ENCODE assay signal across 19 cellular contexts in the genomic region with DNA sequence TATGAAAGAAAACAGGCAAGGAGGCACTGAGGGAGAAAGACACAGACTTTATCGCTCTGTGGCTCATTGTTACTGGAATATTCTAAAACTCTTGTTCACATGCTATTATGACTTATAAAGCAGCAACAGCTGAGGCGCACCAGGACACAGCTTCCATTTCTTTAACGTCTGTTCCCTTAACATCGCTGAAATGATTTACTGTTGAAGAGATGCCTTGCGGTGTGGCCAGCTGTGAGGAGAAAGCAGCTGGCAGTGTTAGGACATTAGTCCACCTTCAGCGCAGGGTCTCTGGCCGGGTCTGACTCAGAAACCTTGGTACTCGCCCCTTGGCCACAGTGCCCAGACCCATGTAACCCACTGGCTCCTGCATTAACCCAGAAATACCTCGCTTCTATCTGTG. TPM values are rescaled to one million over a fixed set of nuclear protein-coding genes. Genes with fewer than 3 reads are reported as not detected.
DNase-seq lines count a peak whose midpoint lies in the region; ATAC-seq, FAIRE-seq and TF ChIP-seq lines count a peak whose summit lies in the region.
"Had no signal": no experiment of that assay in that cellular context is flagged by ENCODE, and none has a peak within 500 bp of the region (broad histone marks: within the 10 kb centered on the region; RNA-seq: fewer than 3 reads in every experiment).

No MANE protein-coding gene starts in this region.

- H3K4me3 Mint-ChIP-seq in CD14-positive monocyte: no peak overlapping the region
- no peak overlapping the region for H3K4me3 Mint-ChIP-seq in natural killer cell treated with Interleukin-12 subunit alpha and Interleukin-12 subunit beta and Interleukin-15 and Interleukin-18, amount 100 ng/mL, for 72 hours
- no peak overlapping the region for H3K4me3 Mint-ChIP-seq in endodermal cell

- FAIRE-seq in K562 (lab: Jason Lieb, UNC): no peak
- FAIRE-seq: GM12878 had no signal

- H3K9me3 ChIP-seq in Karpas-422 (ENCODE audit: low read length) (no peaks in the 10 kb centered on the region), K562 (replicated peaks; ENCODE audit: control insufficient read depth, insufficient read depth, low read depth, low read length) (peaks cover 7% of the 10 kb centered on the region), MM.1S (replicated peaks; ENCODE audit: insufficient read depth, low read length) (no peaks in the 10 kb centered on the region), gastrocnemius medialis (no peaks in the 10 kb centered on the region), endodermal cell (ENCODE audit: control insufficient read depth, low read length) (peaks cover 7% of the 10 kb centered on the region)
- H3K9me3 ChIP-seq: HAP-1 had no signal

- H3K4me3 ChIP-seq in Karpas-422 (ENCODE audit: low read length): no peak overlapping the region
- H3K4me3 ChIP-seq in K562: no peak overlapping the region
- no peak overlapping the region for H3K4me3 ChIP-seq in MM.1S (ENCODE audit: low read length)
- no peak overlapping the region for H3K4me3 ChIP-seq in gastrocnemius medialis
- H3K4me3 ChIP-seq in endodermal cell (ENCODE audit: low read length): no peak overlapping the region
- H3K4me3 ChIP-seq: GM12878, GM23248, HAP-1, PC-9, SJSA1 had no signal

- no peak overlapping the region for H3K27ac ChIP-seq in Karpas-422 (ENCODE audit: low read length)
- no peak overlapping the region for H3K27ac ChIP-seq in K562 (ENCODE audit: extremely low read depth, low read depth, low read length)
- H3K27ac ChIP-seq in MM.1S (ENCODE audit: low read length): no peak overlapping the region
- H3K27ac ChIP-seq in gastrocnemius medialis: no peak overlapping the region
- H3K27ac ChIP-seq in endodermal cell (ENCODE audit: low read depth, low read length): no peak overlapping the region
- H3K27ac ChIP-seq: C4-2B, GM23248, PC-9, SJSA1 had no signal

- H3K9me3 Mint-ChIP-seq in CD14-positive monocyte (peaks cover 0 to 8% (median 4%) of the 10 kb centered on the region in 7 donors), endodermal cell (peaks cover 11% of the 10 kb centered on the region)
- H3K9me3 Mint-ChIP-seq in natural killer cell treated with Interleukin-12 subunit alpha and Interleukin-12 subunit beta and Interleukin-15 and Interleukin-18, amount 100 ng/mL, for 72 hours: no peaks in the 10 kb centered on the region

- H3K27me3 ChIP-seq in Karpas-422 (ENCODE audit: low read length) (no peaks in the 10 kb centered on the region), K562 (ENCODE audit: control insufficient read depth in 2 of 2, insufficient read depth in 2 of 2, low read length in 2 of 2) (no peaks in the 10 kb centered on the region), MM.1S (replicated peaks; ENCODE audit: insufficient read depth, low read length) (no peaks in the 10 kb centered on the region), gastrocnemius medialis (no peaks in the 10 kb centered on the region), endodermal cell (ENCODE audit: control insufficient read depth, insufficient read depth, low read length, poor library complexity, severe bottlenecking) (no peaks in the 10 kb centered on the region)
- H3K27me3 ChIP-seq: SJSA1 had no signal

- no peaks in the 10 kb centered on the region for H3K9me2 ChIP-seq in Karpas-422 (replicated peaks; ENCODE audit: insufficient read depth, low read length)
- no peaks in the 10 kb centered on the region for H3K9me2 ChIP-seq in MM.1S (replicated peaks; ENCODE audit: insufficient read depth, low read length)

- H3K79me2 ChIP-seq in Karpas-422 (ENCODE audit: low read length) (0 out of 2 replicates have a peak, but pooled peaks cover under 1% of the 10 kb centered on the region), K562 (ENCODE audit: control insufficient read depth, insufficient read depth, low read length) (no peaks in the 10 kb centered on the region), MM.1S (ENCODE audit: low read length) (no peaks in the 10 kb centered on the region)

- no peak for TF ChIP-seq POLR2A in K562 (conservative IDR thresholded peaks at IDR 0.05)
- no peak for TF ChIP-seq POLR2A in gastrocnemius medialis (IDR thresholded peaks at IDR 0.05)

- no peaks in the 10 kb centered on the region for H4K20me1 ChIP-seq in Karpas-422 (ENCODE audit: insufficient read depth, low read depth, low read length)
- H4K20me1 ChIP-seq in K562 (replicated peaks; ENCODE audit: control insufficient read depth, insufficient read depth, low read length): no peaks in the 10 kb centered on the region
- no peaks in the 10 kb centered on the region for H4K20me1 ChIP-seq in MM.1S (ENCODE audit: insufficient read depth, low read length)

- H3K9me1 ChIP-seq in K562 (ENCODE audit: control insufficient read depth, insufficient read depth, low read length): no peaks in the 10 kb centered on the region

- no peak for TF ChIP-seq RAD21 in K562 (CRISPR knock-in tag; conservative IDR thresholded peaks at IDR 0.05 in 1 of 2, IDR thresholded peaks at IDR 0.05 in 1 of 2)

- no peak overlapping the region for H2AFZ ChIP-seq in Karpas-422 (ENCODE audit: low read length)
- no peak overlapping the region for H2AFZ ChIP-seq in K562 (ENCODE audit: low read depth, low read length)
- H2AFZ ChIP-seq in MM.1S (ENCODE audit: low read length): no peak overlapping the region
- H2AFZ ChIP-seq: GM23248, PC-9 had no signal

- H3K9ac ChIP-seq in Karpas-422 (ENCODE audit: low read length) (no peak overlapping the region), K562 (ENCODE audit: insufficient read depth in 1 of 2, low read depth in 2 of 2, low read length in 2 of 2) (no peak overlapping the region), MM.1S (ENCODE audit: low read length) (no peak overlapping the region), endodermal cell (ENCODE audit: extremely low read depth, low read length, poor library complexity, severe bottlenecking) (no peak overlapping the region)
- H3K9ac ChIP-seq: GM23248 had no signal

- TF ChIP-seq EP300 in K562 (IDR thresholded peaks at IDR 0.05; ENCODE audit: low read length): no peak

- CTCF ChIA-PET in K562 (lab: Yijun Ruan, JAX; ENCODE audit: low intra/inter-chr PET ratio): no interaction called here

- in situ Hi-C loops in K562 (cut with MboI) (no loop called here), gastrocnemius medialis (cut with MboI; ENCODE audit: low sequenced_read_pairs in 4 of 4) (no loop called here)

- peaks cover 8% of the 10 kb centered on the region; the same call in 1 of the 2 replicates for H3F3A ChIP-seq in MM.1S (ENCODE audit: insufficient read depth, low read length)

- H3K27me3 Mint-ChIP-seq in CD14-positive monocyte (ENCODE audit: low read depth in 3 of 3) (peaks cover 0 to 5% (median 0%) of the 10 kb centered on the region in 3 donors), endodermal cell (ENCODE audit: insufficient read depth) (peaks cover 11% of the 10 kb centered on the region)
- H3K27me3 Mint-ChIP-seq in natural killer cell treated with Interleukin-12 subunit alpha and Interleukin-12 subunit beta and Interleukin-15 and Interleukin-18, amount 100 ng/mL, for 72 hours: no peaks in the 10 kb centered on the region

- POLR2A ChIA-PET in K562 (lab: Yijun Ruan, JAX): interaction anchor here (1.2 to 1.9 kb wide), 3 partner anchors 10 to 23 kb away, joined by 3 to 6 read pairs (median 5); partner anchors contain the start of gene VAMP3

- peaks cover 40 to 49% of the 10 kb centered on the region in 2 donors for H3K36me3 Mint-ChIP-seq in CD14-positive monocyte
- H3K36me3 Mint-ChIP-seq in natural killer cell treated with Interleukin-12 subunit alpha and Interleukin-12 subunit beta and Interleukin-15 and Interleukin-18, amount 100 ng/mL, for 72 hours: no peaks in the 10 kb centered on the region
- peaks cover 60% of the 10 kb centered on the region for H3K36me3 Mint-ChIP-seq in endodermal cell (ENCODE audit: low read depth)

- DNase-seq in CD14-positive monocyte (ENCODE audit: low spot score): no peak
- DNase-seq in Karpas-422: peak; percentile 31
- DNase-seq in K562 (ENCODE audit: extremely low read depth in 1 of 4, low spot score in 3 of 4): no peak
- DNase-seq in natural killer cell treated with Interleukin-12 subunit alpha and Interleukin-12 subunit beta and Interleukin-15 and Interleukin-18, amount 100 ng/mL, for 72 hours (ENCODE audit: low spot score): no peak
- DNase-seq in MM.1S: no peak
- no peak for DNase-seq in gastrocnemius medialis
- DNase-seq in activated T-cell treated with anti-CD3 and anti-CD28 coated beads for 4 hours: no peak
- no peak for DNase-seq in endodermal cell
- DNase-seq: Calu3, GM23248, NCI-H1417 treated with DMSO at 0.1 percent for 48 hours, NCI-H187 treated with DMSO at 0.1 percent for 48 hours, NCI-H226, NCI-H524, PC-9 had no signal

- TSS peak; percentile 17 for BruUV-seq in K562 (replicated peaks; lab: Mats Ljungman, UMichigan)

- H3K36me3 ChIP-seq in Karpas-422 (ENCODE audit: insufficient read depth, low read length) (peaks cover 11% of the 10 kb centered on the region; the same call in 1 of the 2 replicates), K562 (ENCODE audit: control insufficient read depth, insufficient read depth, low read length) (peaks cover 59% of the 10 kb centered on the region), MM.1S (replicated peaks; ENCODE audit: insufficient read depth, low read length) (no peaks in the 10 kb centered on the region; the same call in none of the 2 replicates), gastrocnemius medialis (peaks cover 2 to 49% of the 10 kb centered on the region in 2 donors), endodermal cell (ENCODE audit: control insufficient read depth, insufficient read depth, low read length) (peaks cover 56% of the 10 kb centered on the region)

- intact Hi-C loops in CD14-positive monocyte (cut with micrococcal nuclease) (loop anchor here in 1 of 2 donors (5.0 kb wide), 2 partner anchors 79 to 181 kb away; partner anchors contain the start of gene PARK7), K562 (cut with micrococcal nuclease) (no loop called here), gastrocnemius medialis (cut with DNase I; ENCODE audit: low total_unique reads) (loop anchor here (5.0 kb wide), 1 partner anchor 1096 kb away; the partner anchor contains the start of gene ENO1)

- 86% methylated on average over 9 of the region's 9 CpGs for WGBS in K562 (ENCODE audit: insufficient coverage, low coverage, missing lambda C conversion rate)
- 95 to 97% methylated on average over 8 to 9 of the region's 9 CpGs for WGBS in endodermal cell (ENCODE audit: insufficient coverage in 1 of 2, insufficient read length in 1 of 2), 2 experiments

- H3K4me1 ChIP-seq in Karpas-422 (ENCODE audit: low read length): peaks cover 8% of the 10 kb centered on the region
- H3K4me1 ChIP-seq in K562 (replicated peaks in 1 of 2; ENCODE audit: control insufficient read depth in 2 of 2, insufficient read depth in 2 of 2, low read length in 2 of 2): peaks cover 7 to 17% of the 10 kb centered on the region in 2 experiments; a peak in 4 of 5 replicates
- H3K4me1 ChIP-seq in MM.1S (ENCODE audit: low read length): peaks cover 9% of the 10 kb centered on the region; the same call in 1 of the 2 replicates
- H3K4me1 ChIP-seq in gastrocnemius medialis: peaks cover 15 to 17% of the 10 kb centered on the region in 2 donors
- no peaks in the 10 kb centered on the region for H3K4me1 ChIP-seq in endodermal cell (ENCODE audit: control insufficient read depth, insufficient read depth, low read length)
- H3K4me1 ChIP-seq: HAP-1 had no signal

- no peak for TF ChIP-seq CTCF in CD14-positive monocyte (IDR thresholded peaks at IDR 0.05)
- TF ChIP-seq CTCF in K562 (IDR thresholded peaks at IDR 0.05 in 2 of 3, conservative IDR thresholded peaks at IDR 0.05 in 1 of 3; ENCODE audit: insufficient read depth in 2 of 3, low read depth in 1 of 3, low read length in 3 of 3): no peak
- TF ChIP-seq CTCF in MM.1S (IDR thresholded peaks at IDR 0.05; ENCODE audit: low read length): no peak
- no peak for TF ChIP-seq CTCF in gastrocnemius medialis (IDR thresholded peaks at IDR 0.05 in 4 of 5, conservative IDR thresholded peaks at IDR 0.05 in 1 of 5)
- TF ChIP-seq CTCF in endodermal cell (conservative IDR thresholded peaks at IDR 0.05): no peak

- H3K4me1 Mint-ChIP-seq in CD14-positive monocyte (peaks cover 35% of the 10 kb centered on the region), endodermal cell (no peaks in the 10 kb centered on the region)
- peaks cover 15 to 24% of the 10 kb centered on the region in 2 donors for H3K4me1 Mint-ChIP-seq in natural killer cell treated with Interleukin-12 subunit alpha and Interleukin-12 subunit beta and Interleukin-15 and Interleukin-18, amount 100 ng/mL, for 72 hours (ENCODE audit: low read depth in 2 of 2)

- H3K27ac Mint-ChIP-seq in CD14-positive monocyte (peak overlapping the region; percentile 75 to 94 (median 89)), endodermal cell (no peak overlapping the region)
- peak overlapping the region; percentile 12 to 42 for H3K27ac Mint-ChIP-seq in natural killer cell treated with Interleukin-12 subunit alpha and Interleukin-12 subunit beta and Interleukin-15 and Interleukin-18, amount 100 ng/mL, for 72 hours

- H3K4me2 ChIP-seq in Karpas-422 (ENCODE audit: low read depth, low read length, poor library complexity, severe bottlenecking) (no peak overlapping the region), K562 (ENCODE audit: insufficient read depth, low read length) (no peak overlapping the region), MM.1S (ENCODE audit: low read depth, low read length) (no peak overlapping the region)
- H3K4me2 ChIP-seq: PC-9 had no signal

- ATAC-seq in K562 (no peak), gastrocnemius medialis (no peak)
- ATAC-seq in natural killer cell treated with Interleukin-12 subunit alpha and Interleukin-12 subunit beta and Interleukin-15 and Interleukin-18, amount 100 ng/mL, for 72 hours: no peak
- ATAC-seq: GM12878 had no signal

RNA-seq across cellular contexts. Expression of gene PER3, which starts 3.1 kb away (rescaled TPM):
- polyA plus RNA-seq in CD14-positive monocyte (1 to 10 TPM in 1 of 2 donors, under 1 TPM in 1; 0.46 to 2.0 TPM), K562 (2011; rRNA removed) (18.9 and 22.5 TPM in 2 replicates), K562 (2014; fragmentation: Illumina TruSeq; extraction: Trizol) (16.3 and 18.7 TPM in 2 replicates), K562 (2014; fragmentation: Nextera tagmentation; extraction: Ambion mirVana) (10 to 100 TPM; 12.0 to 14.6 TPM), K562 (2014; rRNA removed) (14.0 and 16.5 TPM in 2 replicates)
- total RNA-seq in Karpas-422 (2014; rRNA removed; shearing (Covaris generic); ENCODE audit: low replicate concordance): 0.51 and 3.5 TPM in 2 replicates
- 15.2 and 32.2 TPM in 2 replicates for total RNA-seq in K562 (2011; cell fraction: chromatin; rRNA removed; ENCODE audit: low replicate concordance)
- total RNA-seq in K562 (2011; cell fraction: nucleolus; rRNA removed): 6.7 and 10.0 TPM in 2 replicates
- total RNA-seq in K562 (2011; cell fraction: nucleoplasm; rRNA removed): 16.4 and 18.2 TPM in 2 replicates
- total RNA-seq in K562 (2014; rRNA removed) (11.9 and 12.9 TPM in 2 replicates), K562 (2014; rRNA removed; fragmentation: Illumina TruSeq; extraction: Trizol) (18.4 and 19.7 TPM in 2 replicates), K562 (2015; rRNA removed; fragmentation: Illumina TruSeq; extraction: Trizol) (14.1 and 14.2 TPM in 2 replicates), K562 (2021) (15.7 and 16.8 TPM in 2 replicates), gastrocnemius medialis (1 to 10 TPM; 3.7 to 7.1 (median 5.5) TPM), endodermal cell (1 to 10 TPM; 3.9 to 6.3 TPM)
- 13.3 and 14.8 TPM in 2 replicates for polyA plus RNA-seq in K562 (2011; cell fraction: cytosol; rRNA removed)
- polyA plus RNA-seq in K562 (2011; cell fraction: nucleus; rRNA removed): 8.9 and 10.3 TPM in 2 replicates
- polyA plus RNA-seq in K562 (2012): 8.3 and 8.9 TPM in 2 replicates
- 28.5 and 35.0 TPM in 2 replicates for polyA minus RNA-seq in K562 (2011; rRNA and poly(A)+ RNA removed)
- polyA minus RNA-seq in K562 (2011; cell fraction: cytosol; rRNA and poly(A)+ RNA removed): 12.8 and 15.0 TPM in 2 replicates
- 5.7 and 9.9 TPM in 2 replicates for polyA minus RNA-seq in K562 (2011; cell fraction: nucleus; rRNA and poly(A)+ RNA removed)
- total RNA-seq in natural killer cell treated with Interleukin-12 subunit alpha and Interleukin-12 subunit beta and Interleukin-15 and Interleukin-18, amount 100 ng/mL, for 72 hours: 1 to 10 TPM; 1.6 to 3.7 TPM
- polyA plus RNA-seq in endodermal cell (2013, experiment 1 of 2): 6.6 TPM
- polyA plus RNA-seq in endodermal cell (2013, experiment 2 of 2): 8.0 TPM

RNA-seq across cellular contexts. Expression of gene VAMP3, which starts 9.9 kb away (rescaled TPM):
- polyA plus RNA-seq in CD14-positive monocyte (100 to 1,000 TPM; 138 to 149 TPM), K562 (2011; rRNA removed) (68.8 and 71.3 TPM in 2 replicates), K562 (2014; fragmentation: Illumina TruSeq; extraction: Trizol) (52.3 and 61.3 TPM in 2 replicates), K562 (2014; fragmentation: Nextera tagmentation; extraction: Ambion mirVana) (10 to 100 TPM; 27.1 to 43.2 TPM), K562 (2014; rRNA removed) (39.1 and 45.2 TPM in 2 replicates)
- total RNA-seq in Karpas-422 (2014; rRNA removed; shearing (Covaris generic); ENCODE audit: low replicate concordance): 11.6 and 14.9 TPM in 2 replicates
- 24.9 and 56.1 TPM in 2 replicates for total RNA-seq in K562 (2011; cell fraction: chromatin; rRNA removed; ENCODE audit: low replicate concordance)
- 24.0 and 34.6 TPM in 2 replicates for total RNA-seq in K562 (2011; cell fraction: nucleolus; rRNA removed)
- total RNA-seq in K562 (2011; cell fraction: nucleoplasm; rRNA removed): 40.5 and 49.5 TPM in 2 replicates
- total RNA-seq in K562 (2014; rRNA removed) (31.9 and 39.4 TPM in 2 replicates), K562 (2014; rRNA removed; fragmentation: Illumina TruSeq; extraction: Trizol) (58.0 and 64.7 TPM in 2 replicates), K562 (2015; rRNA removed; fragmentation: Illumina TruSeq; extraction: Trizol) (53.9 and 61.4 TPM in 2 replicates), K562 (2021) (47.5 and 48.3 TPM in 2 replicates), gastrocnemius medialis (10 to 100 TPM; 63.7 to 71.2 (median 69.7) TPM), endodermal cell (10 to 100 TPM; 53.2 to 60.2 TPM)
- 22.2 and 44.4 TPM in 2 replicates for polyA plus RNA-seq in K562 (2011; cell fraction: cytosol; rRNA removed)
- 30.6 and 47.7 TPM in 2 replicates for polyA plus RNA-seq in K562 (2011; cell fraction: nucleus; rRNA removed)
- polyA plus RNA-seq in K562 (2012): 34.8 and 38.3 TPM in 2 replicates
- 51.4 and 53.4 TPM in 2 replicates for polyA minus RNA-seq in K562 (2011; rRNA and poly(A)+ RNA removed)
- polyA minus RNA-seq in K562 (2011; cell fraction: cytosol; rRNA and poly(A)+ RNA removed): 27.1 and 29.0 TPM in 2 replicates
- 13.9 and 26.5 TPM in 2 replicates for polyA minus RNA-seq in K562 (2011; cell fraction: nucleus; rRNA and poly(A)+ RNA removed)
- total RNA-seq in natural killer cell treated with Interleukin-12 subunit alpha and Interleukin-12 subunit beta and Interleukin-15 and Interleukin-18, amount 100 ng/mL, for 72 hours: 10 to 100 TPM; 30.0 to 31.9 TPM
- 65.6 TPM for polyA plus RNA-seq in endodermal cell (2013, experiment 1 of 2)
- 62.7 TPM for polyA plus RNA-seq in endodermal cell (2013, experiment 2 of 2)
